In genomic region chr19:47176071-47176626, GRCh38 we compare ENCODE assay signal across 10 cellular contexts. TPM values are rescaled to one million over a fixed set of nuclear protein-coding genes. Genes with fewer than 3 reads are reported as not detected.
DNase-seq lines count a peak whose midpoint lies in the region; TF ChIP-seq lines count a peak whose summit lies in the region.
"Had no signal": no experiment of that assay in that cellular context is flagged by ENCODE, and none has a peak within 500 bp of the region (broad histone marks: within the 10 kb centered on the region; RNA-seq: fewer than 3 reads in every experiment).

No MANE protein-coding gene starts in this region.

- intact Hi-C loops in colonic mucosa (cut with DNase I) = no loop called here

- no peaks in the 10 kb centered on the region for H3K27me3 ChIP-seq in BLaER1 treated with 17β-estradiol and CSF1 and Interleukin-3, amounts not matched to agents 10 nM and 100 nM
- H3K27me3 ChIP-seq in Loucy (ENCODE audit: insufficient read depth, low read length, poor library complexity, severe bottlenecking) (no peaks in the 10 kb centered on the region), colonic mucosa (no peaks in the 10 kb centered on the region)

- H2AFZ ChIP-seq in Loucy (ENCODE audit: low read length) = no peak overlapping the region

- H3K4me1 Mint-ChIP-seq in nephron = peaks cover 12% of the 10 kb centered on the region

- peak overlapping the region in 8 of 11 experiments; percentile 41 to 67 (median 60); a peak in 16 of 22 replicates for H3K9ac ChIP-seq in BLaER1 treated with 17β-estradiol and CSF1 and Interleukin-3, amounts not matched to agents 10 nM and 100 nM
- no peak overlapping the region for H3K9ac ChIP-seq in Loucy (ENCODE audit: low read depth, low read length, poor library complexity, severe bottlenecking)
- no peak overlapping the region for H3K9ac ChIP-seq in colonic mucosa (ENCODE audit: low read depth in 2 of 2, low read length in 2 of 2)

- peak overlapping the region in 10 of 11 experiments; percentile 9 to 84 (median 74); a peak in 19 of 22 replicates for H3K27ac ChIP-seq in BLaER1 treated with 17β-estradiol and CSF1 and Interleukin-3, amounts not matched to agents 10 nM and 100 nM
- H3K27ac ChIP-seq in colonic mucosa = peak overlapping the region; percentile 2

- peaks cover 84 to 100% (median 94%) of the 10 kb centered on the region in 11 experiments for H3K36me3 ChIP-seq in BLaER1 treated with 17β-estradiol and CSF1 and Interleukin-3, amounts not matched to agents 10 nM and 100 nM
- H3K36me3 ChIP-seq in Loucy (ENCODE audit: insufficient read depth, low read length) (peaks cover 71% of the 10 kb centered on the region; the same call in 1 of the 2 replicates), colonic mucosa (peaks cover 4% of the 10 kb centered on the region)

- H4K20me1 ChIP-seq in BLaER1 treated with 17β-estradiol and CSF1 and Interleukin-3, amounts not matched to agents 10 nM and 100 nM = peaks cover 6 to 62% (median 25%) of the 10 kb centered on the region in 11 experiments; a peak in 19 of 22 replicates
- H4K20me1 ChIP-seq in Loucy (ENCODE audit: insufficient read depth, low read length, poor library complexity, severe bottlenecking) = peaks cover 37% of the 10 kb centered on the region

- DNase-seq in colonic mucosa = no peak
- DNase-seq in HT-29 (ENCODE audit: low spot score) = no peak
- DNase-seq in superior temporal gyrus (ENCODE audit: extremely low spot score) = no peak
- no peak for DNase-seq in NCI-H510A (lab: John Stamatoyannopoulos, UW)
- no peak for DNase-seq in KBM-7
- DNase-seq: NCI-H2029, T-helper 9 cell had no signal

- TF ChIP-seq CTCF in Loucy (conservative IDR thresholded peaks at IDR 0.05; ENCODE audit: low read length) (no peak), colonic mucosa (IDR thresholded peaks at IDR 0.05) (no peak), nephron (IDR thresholded peaks at IDR 0.05; ENCODE audit: unreplicated experiment in 3 of 3) (no peak)

- peak overlapping the region in 4 of 10 experiments; percentile 18 to 40 (median 25); a peak in 4 of 20 replicates for H3K4me3 ChIP-seq in BLaER1 treated with 17β-estradiol and CSF1 and Interleukin-3, amounts not matched to agents 10 nM and 100 nM
- H3K4me3 ChIP-seq in Loucy (ENCODE audit: low read length, poor library complexity, severe bottlenecking) = no peak overlapping the region
- no peak overlapping the region for H3K4me3 ChIP-seq in colonic mucosa

- no peaks in the 10 kb centered on the region for H3K9me3 Mint-ChIP-seq in nephron

- peak overlapping the region; percentile 86 to 93 (median 89) for H3K27ac Mint-ChIP-seq in nephron

- H3K4me3 Mint-ChIP-seq in nephron = no peak overlapping the region

- no peaks in the 10 kb centered on the region for H3K27me3 Mint-ChIP-seq in nephron (ENCODE audit: low read depth)

- H3K9me2 ChIP-seq in Loucy (replicated peaks; ENCODE audit: low read depth, low read length) = no peaks in the 10 kb centered on the region

- peak overlapping the region; percentile 66 to 86 (median 81) for H3K4me2 ChIP-seq in BLaER1 treated with 17β-estradiol and CSF1 and Interleukin-3, amounts not matched to agents 10 nM and 100 nM
- H3K4me2 ChIP-seq in Loucy (ENCODE audit: low read depth, low read length, poor library complexity, severe bottlenecking) = peak overlapping the region; percentile 41

- peaks cover 55% of the 10 kb centered on the region for H3K79me2 ChIP-seq in Loucy (ENCODE audit: insufficient read depth, low read length)

- H3F3A ChIP-seq in Loucy (ENCODE audit: low read depth) = peaks cover 13% of the 10 kb centered on the region

- H3K36me3 Mint-ChIP-seq in nephron (ENCODE audit: low read depth) = peaks cover 55% of the 10 kb centered on the region

- H3K4me1 ChIP-seq in BLaER1 treated with 17β-estradiol and CSF1 and Interleukin-3, amounts not matched to agents 10 nM and 100 nM = peaks cover 21 to 47% (median 34%) of the 10 kb centered on the region in 10 experiments
- peaks cover 18% of the 10 kb centered on the region for H3K4me1 ChIP-seq in Loucy (ENCODE audit: insufficient read depth, low read length, poor library complexity, severe bottlenecking)
- H3K4me1 ChIP-seq in colonic mucosa = peaks cover 4% of the 10 kb centered on the region

- in situ Hi-C loops in KBM-7 (cut with MboI; ENCODE audit: low pct_unique_long_range_greater_than_20kb, low sequenced_read_pairs) = no loop called here

- no peaks in the 10 kb centered on the region for H3K9me3 ChIP-seq in BLaER1 treated with 17β-estradiol and CSF1 and Interleukin-3, amounts not matched to agents 10 nM and 100 nM (replicated peaks in 1 of 11)
- H3K9me3 ChIP-seq in Loucy (ENCODE audit: insufficient read depth, low read depth, low read length) (no peaks in the 10 kb centered on the region), colonic mucosa (no peaks in the 10 kb centered on the region)

RNA-seq across cellular contexts. Expression of gene SAE1, which starts 45.5 kb away (rescaled TPM):
- 10 to 100 TPM; 64.5 to 92.0 TPM for total RNA-seq in colonic mucosa
- total RNA-seq in HT-29 (2014; rRNA removed; shearing (Covaris generic)) = 220 and 231 TPM in 2 replicates

RNA-seq across cellular contexts. Expression of gene BBC3, which starts 54.9 kb away (rescaled TPM):
- total RNA-seq in colonic mucosa = 10 to 100 TPM; 19.5 to 21.7 TPM
- total RNA-seq in HT-29 (2014; rRNA removed; shearing (Covaris generic)) = 51.0 and 56.4 TPM in 2 replicates

Comparison
In these comparisons a context has a peak if more than half of its experiments do, and no peak if none do; other contexts are left out.
1. H3K9ac ChIP-seq: peak in BLaER1 treated with 17β-estradiol and CSF1 and Interleukin-3, amounts not matched to agents 10 nM and 100 nM (8 of 11); none in Loucy (single experiment) and colonic mucosa (0 of 2).